In the genomic region with DNA sequence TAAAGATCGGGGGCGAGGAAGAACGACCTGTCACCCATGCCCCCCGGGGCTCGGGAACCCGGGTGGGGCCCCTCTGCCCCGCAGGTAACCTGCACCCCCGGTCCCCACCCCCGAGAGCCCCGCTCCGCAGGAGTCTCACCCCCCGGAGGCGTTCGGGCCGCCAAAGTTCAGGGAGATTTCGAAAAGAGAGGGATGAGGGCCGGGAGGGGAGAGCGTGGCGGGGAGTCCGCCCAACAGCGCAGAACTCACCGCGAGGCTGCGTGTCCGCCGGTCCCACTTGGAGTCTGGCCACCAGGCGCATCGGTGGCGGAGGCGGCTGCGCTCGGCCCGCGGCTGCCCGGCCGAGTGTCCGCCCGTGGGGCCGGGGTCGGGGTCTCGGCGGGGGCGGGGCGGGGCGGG, we compare ENCODE assay signal across 8 cellular contexts. TPM values are rescaled to one million over a fixed set of nuclear protein-coding genes. Genes with fewer than 3 reads are reported as not detected.
DNase-seq lines count a peak whose midpoint lies in the region; ATAC-seq and TF ChIP-seq lines count a peak whose summit lies in the region.

A gene (minus strand): TSS at position 347 of the 399 bp plus-strand sequence. CDS start 2,447 bp downstream, outside the sequence.

- POLR2A ChIA-PET in activated CD4-positive, alpha-beta T cell treated with anti-CD3 and anti-CD28 coated beads for 36 hours (lab: Charles Lee): interaction anchor here (0.6 to 3.8 kb wide), 4 partner anchors 14 to 49 kb away, joined by 3 to 21 read pairs (median 4); no protein-coding TSS in a partner anchor

- peak within 1 kb of the TSS; percentile 66 for H3K9ac ChIP-seq in iPS-18a (ENCODE audit: low read length)

- H3K4me3 ChIP-seq in astrocyte of the spinal cord (ENCODE audit: low read depth, low read length): peak within 1 kb of the TSS; percentile 73
- peak within 1 kb of the TSS; percentile 78 for H3K4me3 ChIP-seq in iPS-18a (ENCODE audit: low read length)
- H3K4me3 ChIP-seq in spleen: peak within 1 kb of the TSS; percentile 65 to 89 (median 72)

- H3K27ac Mint-ChIP-seq in activated CD4-positive, alpha-beta T cell treated with anti-CD3 and anti-CD28 coated beads for 36 hours: peak within 1 kb of the TSS; percentile 98

- H3K27ac ChIP-seq in iPS-18a (ENCODE audit: low read length): no peak within 1 kb of the TSS
- peak within 1 kb of the TSS; percentile 89 to 98 (median 94) for H3K27ac ChIP-seq in spleen

- TF ChIP-seq CTCF in astrocyte of the spinal cord (IDR thresholded peaks at IDR 0.05; ENCODE audit: low read depth, low read length): no peak
- no peak for TF ChIP-seq CTCF in spleen (IDR thresholded peaks at IDR 0.05 in 8 of 11, conservative IDR thresholded peaks at IDR 0.05 in 3 of 11)

- peak; percentile 27 for ATAC-seq in activated CD4-positive, alpha-beta T cell treated with anti-CD3 and anti-CD28 coated beads for 36 hours
- ATAC-seq in HG02588 (IDR thresholded peaks at IDR 0.05; ENCODE audit: unreplicated experiment): peak; percentile 2

- H3K27me3 Mint-ChIP-seq in activated CD4-positive, alpha-beta T cell treated with anti-CD3 and anti-CD28 coated beads for 36 hours: no peaks in the 10 kb centered on the region

- intact Hi-C loops in activated CD4-positive, alpha-beta T cell treated with anti-CD3 and anti-CD28 coated beads for 36 hours (cut with DNase I, micrococcal nuclease): loop anchor here (1.0 to 10.0 kb wide), 11 partner anchors 14 to 198 kb away; a partner anchor contains a TSS
- intact Hi-C loops in spleen (cut with DNase I; ENCODE audit: low total_unique reads): no loop called here

- peaks cover 54% of the 10 kb centered on the region for H3K36me3 Mint-ChIP-seq in activated CD4-positive, alpha-beta T cell treated with anti-CD3 and anti-CD28 coated beads for 36 hours (ENCODE audit: low read depth)

- WGBS in spleen, 5 donors: 0 to 1% (median 0%) methylated on average over 7 to 45 of the region's 45 CpGs

- no peaks in the 10 kb centered on the region for H3K36me3 ChIP-seq in iPS-18a (ENCODE audit: control insufficient read depth, low read depth, low read length)
- peaks cover 0 to 28% (median 15%) of the 10 kb centered on the region in 6 donors for H3K36me3 ChIP-seq in spleen

- peaks cover 79% of the 10 kb centered on the region for H3K4me1 Mint-ChIP-seq in activated CD4-positive, alpha-beta T cell treated with anti-CD3 and anti-CD28 coated beads for 36 hours

- H3K9me3 ChIP-seq in iPS-18a (ENCODE audit: control insufficient read depth, low read depth, low read length): no peaks in the 10 kb centered on the region
- no peaks in the 10 kb centered on the region for H3K9me3 ChIP-seq in spleen

- CTCF ChIA-PET in activated CD4-positive, alpha-beta T cell treated with anti-CD3 and anti-CD28 coated beads for 36 hours (lab: Charles Lee): interaction anchor here (0.7 to 2.0 kb wide), 3 partner anchors 9 to 201 kb away, joined by 3 to 4 read pairs (median 3); no protein-coding TSS in a partner anchor

- peaks cover 45% of the 10 kb centered on the region for H3K4me1 ChIP-seq in iPS-18a (ENCODE audit: control insufficient read depth, low read depth, low read length)
- peaks cover 15 to 76% (median 37%) of the 10 kb centered on the region in 6 donors for H3K4me1 ChIP-seq in spleen

- DNase-seq in activated CD4-positive, alpha-beta T cell treated with anti-CD3 and anti-CD28 coated beads for 36 hours: peak; percentile 78
- no peak for DNase-seq in activated CD4-positive, alpha-beta T cell treated with anti-CD3 and anti-CD28 coated beads for 1 hour
- DNase-seq in NOMO-1 treated with DMSO at 0.1 percent for 48 hours (lab: John Stamatoyannopoulos, UW; ENCODE audit: unreplicated experiment) (peak; percentile 52), astrocyte of the spinal cord (ENCODE audit: low read depth, low spot score) (peak; percentile 39), spleen (peak; percentile 86), OCI-M2 (lab: John Stamatoyannopoulos, UW; ENCODE audit: unreplicated experiment) (no peak)

- in situ Hi-C loops in astrocyte of the spinal cord (cut with HindIII; ENCODE audit: low sequenced_read_pairs): no loop called here

- peak within 1 kb of the TSS; percentile 92 for H3K4me3 Mint-ChIP-seq in activated CD4-positive, alpha-beta T cell treated with anti-CD3 and anti-CD28 coated beads for 36 hours

- H3K9me3 Mint-ChIP-seq in activated CD4-positive, alpha-beta T cell treated with anti-CD3 and anti-CD28 coated beads for 36 hours (ENCODE audit: low read depth): no peaks in the 10 kb centered on the region

- H3K27me3 ChIP-seq in iPS-18a (ENCODE audit: control insufficient read depth, insufficient read depth, low read length) (peaks cover 18% of the 10 kb centered on the region), spleen (replicated peaks in 1 of 7) (no peaks in the 10 kb centered on the region)

- no peak for TF ChIP-seq POLR2A in spleen (IDR thresholded peaks at IDR 0.05)

RNA-seq across cellular contexts. Expression of the gene that starts here (rescaled TPM):
- total RNA-seq in activated CD4-positive, alpha-beta T cell treated with anti-CD3 and anti-CD28 coated beads for 36 hours: 100 to 1,000 TPM; 168 to 169 TPM
- total RNA-seq in spleen: 10 to 100 TPM; 33.4 to 53.0 (median 40.5) TPM
- polyA plus RNA-seq in spleen: 10 to 100 TPM; 12.6 to 29.4 (median 27.7) TPM

Comparison
In these comparisons a context has a peak if more than half of its experiments do, and no peak if none do; other contexts are left out.
1. DNase-seq: peak in activated CD4-positive, alpha-beta T cell treated with anti-CD3 and anti-CD28 coated beads for 36 hours (single experiment), NOMO-1 treated with DMSO at 0.1 percent for 48 hours (single experiment), astrocyte of the spinal cord (single experiment) and spleen (single experiment); none in activated CD4-positive, alpha-beta T cell treated with anti-CD3 and anti-CD28 coated beads for 1 hour (single experiment) and OCI-M2 (single experiment).
2. Peak in every context shown above with its lines, with median percentiles within 50 percentile points of each other: H3K4me3 ChIP-seq.